ENCODE assay signal across 1 cellular context in the genomic region with DNA sequence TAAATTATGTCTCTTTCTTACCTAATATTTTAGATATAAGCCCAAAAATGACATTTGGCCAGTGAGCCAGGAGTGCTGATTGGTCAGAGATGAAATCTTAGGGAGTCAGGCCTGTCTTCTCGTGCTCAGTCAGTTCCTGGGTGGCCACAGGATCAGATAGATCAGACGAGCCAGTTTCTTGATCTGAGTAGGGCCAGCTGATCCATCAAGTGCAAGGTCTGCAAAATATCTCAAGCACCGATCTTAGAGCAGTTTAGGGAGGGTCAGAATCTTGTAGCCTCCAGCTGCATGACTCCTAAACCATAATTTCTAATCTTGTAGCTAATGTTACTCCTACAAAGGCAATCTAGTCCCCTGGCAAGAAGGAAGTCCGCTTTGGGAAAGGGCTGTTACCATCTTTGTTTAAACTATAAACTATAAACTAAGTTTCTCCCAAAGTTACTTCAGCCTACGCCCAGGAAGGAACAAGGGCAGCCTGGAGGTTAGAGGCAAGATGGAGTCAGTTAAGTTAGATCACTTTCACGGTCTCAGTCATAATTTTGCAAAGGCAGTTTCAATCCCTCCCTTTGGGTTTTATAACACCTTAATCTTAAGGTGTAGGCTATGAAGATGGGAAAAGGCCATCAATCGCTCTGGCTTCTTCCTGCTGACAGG.
A peak's percentile ranks its signal among the peaks of the same experiment; 100 is the strongest.
TF ChIP-seq lines count a peak whose summit lies in the region.
"Not testable (repeated sequence)": the region's sequence is repeated elsewhere in the genome, so short reads cannot be mapped to it uniquely, and the experiment has no call there.

No MANE protein-coding gene starts in this region.

TF ChIP-seq in K562, 482 proteins besides CTCF, POLR2A, EP300 and RAD21 (continues in another document):
- TF ChIP-seq ZNF766 (CRISPR knock-in tag; conservative IDR thresholded peaks at IDR 0.05) (peak; percentile 87), FOSL1 (tag; conservative IDR thresholded peaks at IDR 0.05) (0 out of 2 replicates have a peak, but pooled peaks have one; percentile 37), DDX20 (tag; IDR thresholded peaks at IDR 0.05; ENCODE audit: low read depth) (peak; percentile 60; the same call in 1 of the 2 replicates), MAZ (CRISPR knock-in tag; conservative IDR thresholded peaks at IDR 0.05 in 1 of 2, IDR thresholded peaks at IDR 0.05 in 1 of 2) (peak in 1 of 2 experiments; percentile 70; a peak in 1 of 4 replicates), PTTG1 (tag; IDR thresholded peaks at IDR 0.05; ENCODE audit: low read depth) (peak; percentile 79), ZNF41 (CRISPR knock-in tag; conservative IDR thresholded peaks at IDR 0.05) (peak; percentile 81), NFYB (IDR thresholded peaks at IDR 0.05; ENCODE audit: extremely low read depth, insufficient read length) (peak; percentile 43), BHLHE40 (IDR thresholded peaks at IDR 0.05; ENCODE audit: low read length) (0 out of 2 replicates have a peak, but pooled peaks have one; percentile 6), ID3 (tag; IDR thresholded peaks at IDR 0.05) (peak; percentile 88), ELF2 (CRISPR knock-in tag; IDR thresholded peaks at IDR 0.05) (0 out of 2 replicates have a peak, but pooled peaks have one; percentile 21), CC2D1A (IDR thresholded peaks at IDR 0.05) (peak; percentile 58; the same call in 1 of the 2 replicates), ZBTB17 (CRISPR knock-in tag; IDR thresholded peaks at IDR 0.05) (peak; percentile 85; the same call in 1 of the 2 replicates), CUX1 (CRISPR knock-in tag; IDR thresholded peaks at IDR 0.05) (0 out of 2 replicates have a peak, but pooled peaks have one; percentile 57), LCOR (CRISPR knock-in tag; IDR thresholded peaks at IDR 0.05) (peak; percentile 34; the same call in 1 of the 2 replicates), ARID1B (IDR thresholded peaks at IDR 0.05) (peak; percentile 51; the same call in 1 of the 2 replicates), CREB3 (tag; conservative IDR thresholded peaks at IDR 0.05; ENCODE audit: low read depth) (0 out of 2 replicates have a peak, but pooled peaks have one; percentile 64), GABPA (tag; conservative IDR thresholded peaks at IDR 0.05; ENCODE audit: low read depth) (peak; percentile 40), ZNF75A (CRISPR knock-in tag; IDR thresholded peaks at IDR 0.05) (0 out of 2 replicates have a peak, but pooled peaks have one; percentile 27), L3MBTL2 (IDR thresholded peaks at IDR 0.05) (0 out of 2 replicates have a peak, but pooled peaks have one; percentile 47), HEY1 (CRISPR knock-in tag; IDR thresholded peaks at IDR 0.05; ENCODE audit: borderline replicate concordance) (peak; percentile 65; the same call in 1 of the 2 replicates), ZKSCAN3 (CRISPR knock-in tag; IDR thresholded peaks at IDR 0.05) (peak; percentile 37; the same call in 1 of the 2 replicates), CXXC5 (CRISPR knock-in tag; IDR thresholded peaks at IDR 0.05) (0 out of 2 replicates have a peak, but pooled peaks have one; percentile 25), TCFL5 (CRISPR knock-in tag; conservative IDR thresholded peaks at IDR 0.05) (peak; percentile 78), TCF3 (CRISPR knock-in tag; IDR thresholded peaks at IDR 0.05) (peak; percentile 35; the same call in 1 of the 2 replicates)
- TF ChIP-seq ID3 (CRISPR knock-in tag; IDR thresholded peaks at IDR 0.05) = not testable (repeated sequence)
- TF ChIP-seq, protein P1, sequence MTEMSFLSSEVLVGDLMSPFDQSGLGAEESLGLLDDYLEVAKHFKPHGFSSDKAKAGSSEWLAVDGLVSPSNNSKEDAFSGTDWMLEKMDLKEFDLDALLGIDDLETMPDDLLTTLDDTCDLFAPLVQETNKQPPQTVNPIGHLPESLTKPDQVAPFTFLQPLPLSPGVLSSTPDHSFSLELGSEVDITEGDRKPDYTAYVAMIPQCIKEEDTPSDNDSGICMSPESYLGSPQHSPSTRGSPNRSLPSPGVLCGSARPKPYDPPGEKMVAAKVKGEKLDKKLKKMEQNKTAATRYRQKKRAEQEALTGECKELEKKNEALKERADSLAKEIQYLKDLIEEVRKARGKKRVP (CRISPR knock-in tag; IDR thresholded peaks at IDR 0.05) = peak; percentile 79
- TF ChIP-seq, protein P2, sequence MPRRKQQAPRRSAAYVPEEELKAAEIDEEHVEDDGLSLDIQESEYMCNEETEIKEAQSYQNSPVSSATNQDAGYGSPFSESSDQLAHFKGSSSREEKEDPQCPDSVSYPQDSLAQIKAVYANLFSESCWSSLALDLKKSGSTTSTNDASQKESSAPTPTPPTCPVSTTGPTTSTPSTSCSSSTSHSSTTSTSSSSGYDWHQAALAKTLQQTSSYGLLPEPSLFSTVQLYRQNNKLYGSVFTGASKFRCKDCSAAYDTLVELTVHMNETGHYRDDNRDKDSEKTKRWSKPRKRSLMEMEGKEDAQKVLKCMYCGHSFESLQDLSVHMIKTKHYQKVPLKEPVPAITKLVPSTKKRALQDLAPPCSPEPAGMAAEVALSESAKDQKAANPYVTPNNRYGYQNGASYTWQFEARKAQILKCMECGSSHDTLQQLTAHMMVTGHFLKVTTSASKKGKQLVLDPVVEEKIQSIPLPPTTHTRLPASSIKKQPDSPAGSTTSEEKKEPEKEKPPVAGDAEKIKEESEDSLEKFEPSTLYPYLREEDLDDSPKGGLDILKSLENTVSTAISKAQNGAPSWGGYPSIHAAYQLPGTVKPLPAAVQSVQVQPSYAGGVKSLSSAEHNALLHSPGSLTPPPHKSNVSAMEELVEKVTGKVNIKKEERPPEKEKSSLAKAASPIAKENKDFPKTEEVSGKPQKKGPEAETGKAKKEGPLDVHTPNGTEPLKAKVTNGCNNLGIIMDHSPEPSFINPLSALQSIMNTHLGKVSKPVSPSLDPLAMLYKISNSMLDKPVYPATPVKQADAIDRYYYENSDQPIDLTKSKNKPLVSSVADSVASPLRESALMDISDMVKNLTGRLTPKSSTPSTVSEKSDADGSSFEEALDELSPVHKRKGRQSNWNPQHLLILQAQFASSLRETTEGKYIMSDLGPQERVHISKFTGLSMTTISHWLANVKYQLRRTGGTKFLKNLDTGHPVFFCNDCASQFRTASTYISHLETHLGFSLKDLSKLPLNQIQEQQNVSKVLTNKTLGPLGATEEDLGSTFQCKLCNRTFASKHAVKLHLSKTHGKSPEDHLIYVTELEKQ (CRISPR knock-in tag; IDR thresholded peaks at IDR 0.05) = 0 out of 2 replicates have a peak, but pooled peaks have one; percentile 39
- TF ChIP-seq, protein P3, sequence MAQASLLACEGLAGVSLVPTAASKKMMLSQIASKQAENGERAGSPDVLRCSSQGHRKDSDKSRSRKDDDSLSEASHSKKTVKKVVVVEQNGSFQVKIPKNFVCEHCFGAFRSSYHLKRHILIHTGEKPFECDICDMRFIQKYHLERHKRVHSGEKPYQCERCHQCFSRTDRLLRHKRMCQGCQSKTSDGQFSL (CRISPR knock-in tag; IDR thresholded peaks at IDR 0.05) = not testable (repeated sequence)
- TF ChIP-seq, protein P3 (tag; IDR thresholded peaks at IDR 0.05) = peak in 1 of 2 experiments; percentile 53; a peak in 1 of 4 replicates
- TF ChIP-seq, protein P4, sequence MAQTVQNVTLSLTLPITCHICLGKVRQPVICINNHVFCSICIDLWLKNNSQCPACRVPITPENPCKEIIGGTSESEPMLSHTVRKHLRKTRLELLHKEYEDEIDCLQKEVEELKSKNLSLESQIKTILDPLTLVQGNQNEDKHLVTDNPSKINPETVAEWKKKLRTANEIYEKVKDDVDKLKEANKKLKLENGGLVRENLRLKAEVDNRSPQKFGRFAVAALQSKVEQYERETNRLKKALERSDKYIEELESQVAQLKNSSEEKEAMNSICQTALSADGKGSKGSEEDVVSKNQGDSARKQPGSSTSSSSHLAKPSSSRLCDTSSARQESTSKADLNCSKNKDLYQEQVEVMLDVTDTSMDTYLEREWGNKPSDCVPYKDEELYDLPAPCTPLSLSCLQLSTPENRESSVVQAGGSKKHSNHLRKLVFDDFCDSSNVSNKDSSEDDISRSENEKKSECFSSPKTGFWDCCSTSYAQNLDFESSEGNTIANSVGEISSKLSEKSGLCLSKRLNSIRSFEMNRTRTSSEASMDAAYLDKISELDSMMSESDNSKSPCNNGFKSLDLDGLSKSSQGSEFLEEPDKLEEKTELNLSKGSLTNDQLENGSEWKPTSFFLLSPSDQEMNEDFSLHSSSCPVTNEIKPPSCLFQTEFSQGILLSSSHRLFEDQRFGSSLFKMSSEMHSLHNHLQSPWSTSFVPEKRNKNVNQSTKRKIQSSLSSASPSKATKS (CRISPR knock-in tag; IDR thresholded peaks at IDR 0.05) = peak; percentile 79; the same call in 1 of the 2 replicates
